ENCODE assay signal across 7 cellular contexts in genomic region chr2:238888781-238889180, GRCh38. TPM values are rescaled to one million over a fixed set of nuclear protein-coding genes. Genes with fewer than 3 reads are reported as not detected.
"Had no signal": no experiment of that assay in that cellular context is flagged by ENCODE, and none has a peak within 500 bp of the region (broad histone marks: within the 10 kb centered on the region; RNA-seq: fewer than 3 reads in every experiment).

No MANE protein-coding gene starts in this region.

- H2AFZ ChIP-seq: GM23338 had no signal

- H3K4me3 ChIP-seq: GM23338, K562 had no signal

- DNase-seq: H9, HCEC 1CT, IMR-90, KG1 had no signal

- H3K4me2 ChIP-seq: GM23338 had no signal

RNA-seq across cellular contexts. Expression of gene TWIST2, which starts 40.9 kb away (rescaled TPM):
- total RNA-seq: HT-29, K562 had no signal
- polyA plus RNA-seq: K562 had no signal
